ENCODE assay signal across 15 cellular contexts in genomic region chr4:72971572-72971971, GRCh38.
DNase-seq lines count a peak whose midpoint lies in the region; ATAC-seq and TF ChIP-seq lines count a peak whose summit lies in the region.
"Had no signal": no experiment of that assay in that cellular context is flagged by ENCODE, and none has a peak within 500 bp of the region (broad histone marks: within the 10 kb centered on the region; RNA-seq: fewer than 3 reads in every experiment).

No MANE protein-coding gene starts in this region.

- H3K36me3 ChIP-seq in MG63, result no peaks in the 10 kb centered on the region; the same call in 1 of the 2 replicates
- no peaks in the 10 kb centered on the region for H3K36me3 ChIP-seq in mammary epithelial cell (ENCODE audit: insufficient read depth, low read length)
- H3K36me3 ChIP-seq in OCI-LY7 (ENCODE audit: insufficient read depth, low read length), result no peaks in the 10 kb centered on the region
- H3K36me3 ChIP-seq: neural progenitor cell had no signal

- DNase-seq in AG09309 (ENCODE audit: low read depth) (peak; percentile 80), MG63 (peak; percentile 67), mammary epithelial cell (peak; percentile 93), kidney glomerular epithelial cell (lab: John Stamatoyannopoulos, UW) (peak; percentile 92), OCI-LY7 (ENCODE audit: low spot score) (no peak), cerebellar nuclear complex (lab: John Stamatoyannopoulos, UW) (no peak)
- DNase-seq: activated CD4-positive, alpha-beta T cell treated with anti-CD3 and anti-CD28 coated beads, Interleukin-2, amount 50 U/mL, for 48 hours; endodermal cell; H7; MM.1S; NCI-H510A treated with DMSO at 0.1 percent for 48 hours; stimulated activated naive CD8-positive, alpha-beta T cell treated with anti-CD3 and anti-CD28 coated beads, Interleukin-15, Interleukin-2, amounts not matched to agents 100 U/mL and 50 U/mL, for 24 hours had no signal

- H4K20me1 ChIP-seq in mammary epithelial cell (ENCODE audit: insufficient read depth, low read length) (no peaks in the 10 kb centered on the region), OCI-LY7 (ENCODE audit: insufficient read depth, low read length) (no peaks in the 10 kb centered on the region)

- WGBS in mammary epithelial cell (ENCODE audit: low coverage, missing lambda C conversion rate), result 21% methylated on average over 3 of the region's 3 CpGs

- peak overlapping the region; percentile 82 for H2AFZ ChIP-seq in mammary epithelial cell (ENCODE audit: low read depth, low read length)
- no peak overlapping the region for H2AFZ ChIP-seq in OCI-LY7 (ENCODE audit: low read length)
- H2AFZ ChIP-seq: neural progenitor cell had no signal

- H3K9ac ChIP-seq in mammary epithelial cell (ENCODE audit: insufficient read depth, low read length), result no peak overlapping the region
- H3K9ac ChIP-seq: neural progenitor cell had no signal

- H3K27ac ChIP-seq in mammary epithelial cell (ENCODE audit: insufficient read depth, low read depth, low read length), result peak overlapping the region; percentile 38
- H3K27ac ChIP-seq in OCI-LY7 (ENCODE audit: low read depth, low read length, poor library complexity, severe bottlenecking), result no peak overlapping the region
- H3K27ac ChIP-seq: neural progenitor cell had no signal

- H3K9me3 ChIP-seq in MG63, result 0 out of 2 replicates have a peak, but pooled peaks cover 2% of the 10 kb centered on the region
- H3K9me3 ChIP-seq in mammary epithelial cell (replicated peaks; ENCODE audit: insufficient read depth, low read length), result peaks cover 6% of the 10 kb centered on the region
- H3K9me3 ChIP-seq in OCI-LY7 (ENCODE audit: low read length), result no peaks in the 10 kb centered on the region

- BruUV-seq in mammary epithelial cell (replicated peaks; lab: Mats Ljungman, UMichigan), result TSS peak; percentile 53
- no TSS peak for BruUV-seq in OCI-LY7 (replicated peaks; lab: Mats Ljungman, UMichigan)

- ATAC-seq in GM21737 (IDR thresholded peaks at IDR 0.05; ENCODE audit: unreplicated experiment) (no peak), GM21423 (IDR thresholded peaks at IDR 0.05; ENCODE audit: unreplicated experiment) (no peak)
- ATAC-seq: stimulated activated naive CD8-positive, alpha-beta T cell treated with anti-CD3 and anti-CD28 coated beads, Interleukin-15, Interleukin-2, amounts not matched to agents 100 U/mL and 50 U/mL, for 24 hours had no signal

- POLR2A ChIA-PET in OCI-LY7 (lab: Charles Lee), result interaction anchor here (1.3 kb wide), 1 partner anchor 14 kb away, joined by 3 read pairs; no protein-coding TSS in a partner anchor

- no peak for TF ChIP-seq CTCF in AG09309 (IDR thresholded peaks at IDR 0.05; ENCODE audit: control insufficient read depth, insufficient read depth, low read depth, low read length, missing control alignments)
- no peak for TF ChIP-seq CTCF in mammary epithelial cell (conservative IDR thresholded peaks at IDR 0.05 in 1 of 2, IDR thresholded peaks at IDR 0.05 in 1 of 2; ENCODE audit: extremely low read depth in 1 of 2, insufficient read depth in 1 of 2, low read depth in 1 of 2, low read length in 2 of 2)
- no peak for TF ChIP-seq CTCF in OCI-LY7 (conservative IDR thresholded peaks at IDR 0.05; ENCODE audit: low read length)

- in situ Hi-C loops in mammary epithelial cell (cut with MboI; ENCODE audit: low sequenced_read_pairs in 2 of 2), result no loop called here

- H3K4me3 ChIP-seq in AG09309 (ENCODE audit: control insufficient read depth, low read depth, low read length) (no peak overlapping the region), MG63 (no peak overlapping the region), mammary epithelial cell (replicated peaks in 1 of 3; ENCODE audit: insufficient read depth in 1 of 3, low read depth in 2 of 3, low read length in 3 of 3) (no peak overlapping the region), OCI-LY7 (ENCODE audit: low read depth, low read length, poor library complexity, severe bottlenecking) (no peak overlapping the region)
- H3K4me3 ChIP-seq: neural progenitor cell had no signal

- CTCF ChIA-PET in mammary epithelial cell (lab: Charles Lee; ENCODE audit: low non-redundant PET), result no interaction called here
- CTCF ChIA-PET in OCI-LY7 (lab: Charles Lee; ENCODE audit: unreplicated experiment), result no interaction called here

- H3K79me2 ChIP-seq in mammary epithelial cell (ENCODE audit: insufficient read depth, low read length), result no peaks in the 10 kb centered on the region
- no peaks in the 10 kb centered on the region for H3K79me2 ChIP-seq in OCI-LY7 (ENCODE audit: insufficient read depth, low read depth, low read length)

- H3K27me3 ChIP-seq in MG63 (no peaks in the 10 kb centered on the region), mammary epithelial cell (ENCODE audit: insufficient read depth, low read length) (no peaks in the 10 kb centered on the region)
- H3K27me3 ChIP-seq: neural progenitor cell had no signal

- dilution Hi-C loops in mammary epithelial cell (cut with HindIII; ENCODE audit: low sequenced_read_pairs), result no loop called here

- H3K4me2 ChIP-seq in mammary epithelial cell (ENCODE audit: insufficient read depth, low read depth, low read length) (peak overlapping the region; percentile 55), OCI-LY7 (ENCODE audit: low read length) (no peak overlapping the region)
- H3K4me2 ChIP-seq: neural progenitor cell had no signal

- no peaks in the 10 kb centered on the region for H3K9me2 ChIP-seq in OCI-LY7 (ENCODE audit: insufficient read depth, low read length)

- H3K4me1 ChIP-seq in mammary epithelial cell (ENCODE audit: insufficient read depth, low read length) (peaks cover 28% of the 10 kb centered on the region), OCI-LY7 (ENCODE audit: insufficient read depth, low read length, poor library complexity, severe bottlenecking) (no peaks in the 10 kb centered on the region)

- intact Hi-C loops in mammary epithelial cell (cut with micrococcal nuclease), result no loop called here
- intact Hi-C loops in OCI-LY7 (cut with micrococcal nuclease; ENCODE audit: unreplicated experiment), result no loop called here

Comparison
In these comparisons a context has a peak if more than half of its experiments do, and no peak if none do; other contexts are left out.
1. DNase-seq: peak in AG09309 (single experiment), MG63 (single experiment), mammary epithelial cell (single experiment) and kidney glomerular epithelial cell (single experiment); none in OCI-LY7 (single experiment) and cerebellar nuclear complex (0 of 2).